Comparison of ENCODE assay signal across 1 cellular context in genomic region chr3:112127522-112128494, GRCh38.
TF ChIP-seq lines count a peak whose summit lies in the region.

No MANE protein-coding gene starts in this region.

TF ChIP-seq in GM12878, 131 proteins besides CTCF, POLR2A, EP300 and RAD21 (continued from another document):
- TF ChIP-seq, protein P1, sequence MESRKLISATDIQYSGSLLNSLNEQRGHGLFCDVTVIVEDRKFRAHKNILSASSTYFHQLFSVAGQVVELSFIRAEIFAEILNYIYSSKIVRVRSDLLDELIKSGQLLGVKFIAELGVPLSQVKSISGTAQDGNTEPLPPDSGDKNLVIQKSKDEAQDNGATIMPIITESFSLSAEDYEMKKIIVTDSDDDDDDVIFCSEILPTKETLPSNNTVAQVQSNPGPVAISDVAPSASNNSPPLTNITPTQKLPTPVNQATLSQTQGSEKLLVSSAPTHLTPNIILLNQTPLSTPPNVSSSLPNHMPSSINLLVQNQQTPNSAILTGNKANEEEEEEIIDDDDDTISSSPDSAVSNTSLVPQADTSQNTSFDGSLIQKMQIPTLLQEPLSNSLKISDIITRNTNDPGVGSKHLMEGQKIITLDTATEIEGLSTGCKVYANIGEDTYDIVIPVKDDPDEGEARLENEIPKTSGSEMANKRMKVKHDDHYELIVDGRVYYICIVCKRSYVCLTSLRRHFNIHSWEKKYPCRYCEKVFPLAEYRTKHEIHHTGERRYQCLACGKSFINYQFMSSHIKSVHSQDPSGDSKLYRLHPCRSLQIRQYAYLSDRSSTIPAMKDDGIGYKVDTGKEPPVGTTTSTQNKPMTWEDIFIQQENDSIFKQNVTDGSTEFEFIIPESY (IDR thresholded peaks at IDR 0.05), result no peak
- TF ChIP-seq JUNB (IDR thresholded peaks at IDR 0.05), result no peak
- 0 out of 2 replicates have a peak, but pooled peaks have one; percentile 22 for TF ChIP-seq STAT3 (IDR thresholded peaks at IDR 0.05; ENCODE audit: low read depth, low read length)
- peak; percentile 72; the same call in 1 of the 2 replicates for TF ChIP-seq ZBED1 (IDR thresholded peaks at IDR 0.05; ENCODE audit: borderline replicate concordance)
- 0 out of 2 replicates have a peak, but pooled peaks have one; percentile 48 for TF ChIP-seq CHD2 (IDR thresholded peaks at IDR 0.05; ENCODE audit: borderline replicate concordance, low read depth, low read length)
- no peak for TF ChIP-seq HCFC1 (IDR thresholded peaks at IDR 0.05; ENCODE audit: low read length)
- peak; percentile 62 for TF ChIP-seq EED (IDR thresholded peaks at IDR 0.05; ENCODE audit: low read depth)
- no peak for TF ChIP-seq NFYA (IDR thresholded peaks at IDR 0.05; ENCODE audit: borderline replicate concordance, low read depth, low read length)
- TF ChIP-seq KAT2A (conservative IDR thresholded peaks at IDR 0.05; ENCODE audit: control insufficient read depth, low read depth, low read length), result no peak
- TF ChIP-seq GATAD2B (conservative IDR thresholded peaks at IDR 0.05; ENCODE audit: low read depth), result peak; percentile 92
- TF ChIP-seq ZNF274 (IDR thresholded peaks at IDR 0.05; ENCODE audit: insufficient read depth, insufficient read length), result no peak
- TF ChIP-seq MXI1 (IDR thresholded peaks at IDR 0.05; ENCODE audit: low read depth, low read length), result peak; percentile 76; the same call in 1 of the 2 replicates
- peak; percentile 42; the same call in 1 of the 2 replicates for TF ChIP-seq CREM (IDR thresholded peaks at IDR 0.05; ENCODE audit: low read depth)
- TF ChIP-seq FOXM1 (IDR thresholded peaks at IDR 0.05; ENCODE audit: low read depth, low read length), result no peak
- no peak; the same call in 1 of the 2 replicates for TF ChIP-seq TCF7 (IDR thresholded peaks at IDR 0.05; ENCODE audit: borderline replicate concordance)
- no peak; the same call in 1 of the 2 replicates for TF ChIP-seq DPF2 (IDR thresholded peaks at IDR 0.05)
- no peak for TF ChIP-seq ESRRA (IDR thresholded peaks at IDR 0.05; ENCODE audit: low read length)
- TF ChIP-seq SUPT20H (IDR thresholded peaks at IDR 0.05; ENCODE audit: borderline replicate concordance, control insufficient read depth, low read depth, low read length), result no peak
- TF ChIP-seq, protein P2, sequence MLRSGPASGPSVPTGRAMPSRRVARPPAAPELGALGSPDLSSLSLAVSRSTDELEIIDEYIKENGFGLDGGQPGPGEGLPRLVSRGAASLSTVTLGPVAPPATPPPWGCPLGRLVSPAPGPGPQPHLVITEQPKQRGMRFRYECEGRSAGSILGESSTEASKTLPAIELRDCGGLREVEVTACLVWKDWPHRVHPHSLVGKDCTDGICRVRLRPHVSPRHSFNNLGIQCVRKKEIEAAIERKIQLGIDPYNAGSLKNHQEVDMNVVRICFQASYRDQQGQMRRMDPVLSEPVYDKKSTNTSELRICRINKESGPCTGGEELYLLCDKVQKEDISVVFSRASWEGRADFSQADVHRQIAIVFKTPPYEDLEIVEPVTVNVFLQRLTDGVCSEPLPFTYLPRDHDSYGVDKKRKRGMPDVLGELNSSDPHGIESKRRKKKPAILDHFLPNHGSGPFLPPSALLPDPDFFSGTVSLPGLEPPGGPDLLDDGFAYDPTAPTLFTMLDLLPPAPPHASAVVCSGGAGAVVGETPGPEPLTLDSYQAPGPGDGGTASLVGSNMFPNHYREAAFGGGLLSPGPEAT (IDR thresholded peaks at IDR 0.05; ENCODE audit: low read depth), result peak; percentile 56
- 0 out of 2 replicates have a peak, but pooled peaks have one; percentile 51 for TF ChIP-seq ZNF384 (IDR thresholded peaks at IDR 0.05; ENCODE audit: borderline replicate concordance, low read depth, low read length)
- TF ChIP-seq SIN3A (IDR thresholded peaks at IDR 0.05; ENCODE audit: low read depth, low read length), result no peak
- TF ChIP-seq SKIL (IDR thresholded peaks at IDR 0.05; ENCODE audit: low read depth, poor library complexity, severe bottlenecking), result no peak
- TF ChIP-seq SUZ12 (IDR thresholded peaks at IDR 0.05; ENCODE audit: unreplicated experiment), result no peak
- TF ChIP-seq MTA2 (IDR thresholded peaks at IDR 0.05; ENCODE audit: low read depth), result no peak; the same call in 1 of the 2 replicates
- peak; percentile 89 for TF ChIP-seq BCL3 (IDR thresholded peaks at IDR 0.05; ENCODE audit: borderline replicate concordance, insufficient read depth, low read depth, low read length, poor library complexity, severe bottlenecking)
- no peak for TF ChIP-seq CHD1 (IDR thresholded peaks at IDR 0.05; ENCODE audit: low read depth, low read length)
- no peak; a peak in 1 of 4 replicates for TF ChIP-seq ETV6 (conservative IDR thresholded peaks at IDR 0.05 in 1 of 2, IDR thresholded peaks at IDR 0.05 in 1 of 2; ENCODE audit: borderline replicate concordance in 1 of 2, low read depth in 1 of 2)
- no peak for TF ChIP-seq PRDM15 (CRISPR knock-in tag; IDR thresholded peaks at IDR 0.05)
- TF ChIP-seq USF2 (IDR thresholded peaks at IDR 0.05; ENCODE audit: borderline replicate concordance, low read depth, low read length), result no peak
- no peak for TF ChIP-seq NRF1 (conservative IDR thresholded peaks at IDR 0.05; ENCODE audit: low read depth, low read length)
- TF ChIP-seq, protein P3, sequence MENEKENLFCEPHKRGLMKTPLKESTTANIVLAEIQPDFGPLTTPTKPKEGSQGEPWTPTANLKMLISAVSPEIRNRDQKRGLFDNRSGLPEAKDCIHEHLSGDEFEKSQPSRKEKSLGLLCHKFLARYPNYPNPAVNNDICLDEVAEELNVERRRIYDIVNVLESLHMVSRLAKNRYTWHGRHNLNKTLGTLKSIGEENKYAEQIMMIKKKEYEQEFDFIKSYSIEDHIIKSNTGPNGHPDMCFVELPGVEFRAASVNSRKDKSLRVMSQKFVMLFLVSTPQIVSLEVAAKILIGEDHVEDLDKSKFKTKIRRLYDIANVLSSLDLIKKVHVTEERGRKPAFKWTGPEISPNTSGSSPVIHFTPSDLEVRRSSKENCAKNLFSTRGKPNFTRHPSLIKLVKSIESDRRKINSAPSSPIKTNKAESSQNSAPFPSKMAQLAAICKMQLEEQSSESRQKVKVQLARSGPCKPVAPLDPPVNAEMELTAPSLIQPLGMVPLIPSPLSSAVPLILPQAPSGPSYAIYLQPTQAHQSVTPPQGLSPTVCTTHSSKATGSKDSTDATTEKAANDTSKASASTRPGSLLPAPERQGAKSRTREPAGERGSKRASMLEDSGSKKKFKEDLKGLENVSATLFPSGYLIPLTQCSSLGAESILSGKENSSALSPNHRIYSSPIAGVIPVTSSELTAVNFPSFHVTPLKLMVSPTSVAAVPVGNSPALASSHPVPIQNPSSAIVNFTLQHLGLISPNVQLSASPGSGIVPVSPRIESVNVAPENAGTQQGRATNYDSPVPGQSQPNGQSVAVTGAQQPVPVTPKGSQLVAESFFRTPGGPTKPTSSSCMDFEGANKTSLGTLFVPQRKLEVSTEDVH (IDR thresholded peaks at IDR 0.05; ENCODE audit: low read depth, partially characterized antibody), result no peak
- TF ChIP-seq MYB (IDR thresholded peaks at IDR 0.05; ENCODE audit: borderline replicate concordance, low read depth, low read length), result no peak
- no peak for TF ChIP-seq MTA3 (IDR thresholded peaks at IDR 0.05; ENCODE audit: borderline replicate concordance, low read length)
- no peak for TF ChIP-seq RELA (IDR thresholded peaks at IDR 0.05; ENCODE audit: borderline replicate concordance, partially characterized antibody)
